Comparison of ENCODE assay signal across 18 cellular contexts in the genomic region with DNA sequence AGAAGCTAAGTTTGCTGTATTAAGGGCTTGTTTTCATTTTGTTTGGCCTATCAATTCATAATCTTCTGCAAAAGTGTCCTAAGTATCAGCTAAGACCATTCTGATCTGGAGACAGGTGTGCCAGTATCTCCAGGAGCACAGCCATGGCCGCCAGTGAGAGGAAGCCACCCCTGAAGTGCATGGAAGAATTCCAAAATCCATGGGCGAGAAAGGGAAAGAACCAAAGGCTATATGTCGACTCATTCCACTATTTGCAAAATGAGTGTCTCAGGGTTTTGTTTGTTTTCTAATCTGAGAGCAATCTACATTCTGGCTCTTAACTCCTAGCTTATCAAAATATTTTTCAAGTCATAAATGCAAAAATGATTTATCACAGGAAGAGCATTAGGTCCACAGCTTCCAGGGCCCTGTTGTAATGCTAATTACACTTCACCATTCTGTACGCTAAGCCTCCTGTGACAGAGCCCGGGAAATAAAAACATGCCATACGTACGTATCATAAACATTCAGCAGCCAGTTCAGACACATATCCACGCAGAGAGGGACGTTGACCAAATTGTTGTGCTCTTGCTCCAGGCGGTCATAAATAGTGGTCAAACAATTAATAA.
DNase-seq lines count a peak whose midpoint lies in the region; ATAC-seq and TF ChIP-seq lines count a peak whose summit lies in the region.
"Had no signal": no experiment of that assay in that cellular context is flagged by ENCODE, and none has a peak within 500 bp of the region (broad histone marks: within the 10 kb centered on the region; RNA-seq: fewer than 3 reads in every experiment).

No MANE protein-coding gene starts in this region.

- peaks cover 25% of the 10 kb centered on the region for H3K27me3 Mint-ChIP-seq in MCF 10A (ENCODE audit: insufficient read depth, unreplicated experiment)
- H3K27me3 Mint-ChIP-seq: brain had no signal

- peaks cover 20% of the 10 kb centered on the region for H3K36me3 Mint-ChIP-seq in MCF 10A (ENCODE audit: insufficient read depth, unreplicated experiment)

- no peak overlapping the region for H3K4me3 ChIP-seq in breast epithelium
- H3K4me3 ChIP-seq: GM23248, neural progenitor cell, tibial artery had no signal

- H3K27ac Mint-ChIP-seq in MCF 10A (ENCODE audit: low read depth, unreplicated experiment) = peak overlapping the region; percentile 57
- H3K27ac Mint-ChIP-seq: brain, neural progenitor cell had no signal

- TF ChIP-seq POLR2A in breast epithelium (IDR thresholded peaks at IDR 0.05) = no peak

- CTCF ChIA-PET in MCF 10A (lab: Yijun Ruan, JAX) = interaction anchor here (0.6 to 2.1 kb wide), 6 partner anchors 15 to 172 kb away, joined by 3 to 6 read pairs (median 4); no protein-coding TSS in a partner anchor

- no peak for TF ChIP-seq CTCF in MCF 10A (IDR thresholded peaks at IDR 0.05; ENCODE audit: unreplicated experiment)
- no peak for TF ChIP-seq CTCF in breast epithelium (IDR thresholded peaks at IDR 0.05)

- H3K9me3 ChIP-seq in breast epithelium = no peaks in the 10 kb centered on the region
- H3K9me3 ChIP-seq: tibial artery had no signal

- H3K4me1 Mint-ChIP-seq in MCF 10A (ENCODE audit: insufficient read depth, unreplicated experiment) = peaks cover 17% of the 10 kb centered on the region

- no peak for ATAC-seq in sciatic nerve
- ATAC-seq in HG02623 (IDR thresholded peaks at IDR 0.05; ENCODE audit: unreplicated experiment) = no peak
- ATAC-seq: right cardiac atrium had no signal

- no peaks in the 10 kb centered on the region for H3K36me3 ChIP-seq in breast epithelium
- H3K36me3 ChIP-seq: tibial artery had no signal

- intact Hi-C loops in MCF 10A (cut with micrococcal nuclease) (no loop called here), breast epithelium (cut with DNase I; ENCODE audit: low total_unique reads) (no loop called here), sciatic nerve (cut with DNase I) (no loop called here)

- BruUV-seq in MCF 10A (replicated peaks; lab: Mats Ljungman, UMichigan) = no TSS peak

- DNase-seq in MCF 10A (ENCODE audit: unreplicated experiment) (peak; percentile 22), breast epithelium (ENCODE audit: low spot score in 2 of 2) (no peak), SHP77 treated with DMSO at 0.1 percent for 48 hours (lab: John Stamatoyannopoulos, UW) (peak; percentile 44), hepatic stellate cell (ENCODE audit: low spot score) (peak; percentile 19), SIG-M5 (lab: John Stamatoyannopoulos, UW) (no peak), sciatic nerve (ENCODE audit: low spot score) (no peak), germinal center (ENCODE audit: low spot score) (no peak)
- DNase-seq: activated naive CD4-positive, alpha-beta T cell treated with Interleukin-2 at 50 U/mL for 16 hours; COR-L47; effector CD8-positive, alpha-beta T cell; GM23248; right cardiac atrium; stimulated activated CD4-positive, alpha-beta T cell treated with anti-CD3 and anti-CD28 coated beads, Interleukin-4, amount 100 ng/mL, for 24 hours; SW 1271; tibial artery had no signal

- H3K4me1 ChIP-seq in breast epithelium = no peaks in the 10 kb centered on the region
- H3K4me1 ChIP-seq: neural progenitor cell had no signal

- H3K27me3 ChIP-seq in breast epithelium = peaks cover 0 to 4% of the 10 kb centered on the region in 2 donors
- H3K27me3 ChIP-seq: neural progenitor cell, tibial artery had no signal

- no peak overlapping the region for H3K4me3 Mint-ChIP-seq in MCF 10A (ENCODE audit: unreplicated experiment)
- H3K4me3 Mint-ChIP-seq: brain, neural progenitor cell had no signal

- no peaks in the 10 kb centered on the region for H3K9me3 Mint-ChIP-seq in MCF 10A (ENCODE audit: unreplicated experiment)
- H3K9me3 Mint-ChIP-seq: brain had no signal

- POLR2A ChIA-PET in MCF 10A (lab: Yijun Ruan, JAX) = interaction anchor here (1.1 to 2.2 kb wide), 2 partner anchors 14 to 57 kb away, joined by 4 to 9 read pairs; no protein-coding TSS in a partner anchor

- H3K27ac ChIP-seq in breast epithelium = no peak overlapping the region
- H3K27ac ChIP-seq: GM23248, neural progenitor cell, tibial artery had no signal

Comparison
In these comparisons a context has a peak if more than half of its experiments do, and no peak if none do; other contexts are left out.
1. DNase-seq: peak in MCF 10A (single experiment), SHP77 treated with DMSO at 0.1 percent for 48 hours (single experiment) and hepatic stellate cell (single experiment); none in breast epithelium (0 of 2), SIG-M5 (single experiment), sciatic nerve (single experiment) and germinal center (single experiment).